Comparison of ENCODE assay signal across 10 cellular contexts in genomic region chr12:53561590-53561953, GRCh38. TPM values are rescaled to one million over a fixed set of nuclear protein-coding genes. Genes with fewer than 3 reads are reported as not detected.
A peak's percentile ranks its signal among the peaks of the same experiment; 100 is the strongest.
DNase-seq lines count a peak whose midpoint lies in the region; ATAC-seq, FAIRE-seq and TF ChIP-seq lines count a peak whose summit lies in the region.
"Had no signal": no experiment of that assay in that cellular context is flagged by ENCODE, and none has a peak within 500 bp of the region (broad histone marks: within the 10 kb centered on the region; RNA-seq: fewer than 3 reads in every experiment).

No MANE protein-coding gene starts in this region.

- no peaks in the 10 kb centered on the region for H3K36me3 Mint-ChIP-seq in WTC11

- H3K27me3 Mint-ChIP-seq in WTC11 (ENCODE audit: low read depth) = no peaks in the 10 kb centered on the region

- H3K27ac ChIP-seq in heart left ventricle = peak overlapping the region in 6 of 12 donors; percentile 33 to 52 (median 42)
- H3K27ac ChIP-seq in right atrium auricular region = peak overlapping the region in 1 of 2 donors; percentile 45
- peak overlapping the region in 1 of 2 donors; percentile 20 for H3K27ac ChIP-seq in uterus
- no peak overlapping the region for H3K27ac ChIP-seq in psoas muscle

- no peak for DNase-seq in heart left ventricle
- DNase-seq in right atrium auricular region (ENCODE audit: low spot score) = no peak
- DNase-seq in WTC11 (ENCODE audit: low spot score) = no peak
- DNase-seq in glomerular endothelial cell (ENCODE audit: extremely low read depth, low read depth, low spot score) = peak; percentile 81
- peak; percentile 74 for DNase-seq in urothelium cell line (ENCODE audit: low spot score)
- DNase-seq in uterus = no peak
- no peak for DNase-seq in NCI-H2081 (lab: John Stamatoyannopoulos, UW)
- no peak for DNase-seq in psoas muscle
- DNase-seq: right cardiac atrium had no signal

- TF ChIP-seq POLR2A in heart left ventricle (IDR thresholded peaks at IDR 0.05) = no peak
- no peak for TF ChIP-seq POLR2A in uterus (IDR thresholded peaks at IDR 0.05)

- no peak overlapping the region for H3K4me3 Mint-ChIP-seq in WTC11

- POLR2A ChIA-PET in WTC11 (lab: Charles Lee) = no interaction called here

- H3K9me3 ChIP-seq in heart left ventricle (no peaks in the 10 kb centered on the region), right atrium auricular region (no peaks in the 10 kb centered on the region), uterus (no peaks in the 10 kb centered on the region), psoas muscle (no peaks in the 10 kb centered on the region)

- intact Hi-C loops in heart left ventricle (cut with DNase I) (loop anchor here in 1 of 10 donors (10.0 kb wide), 1 partner anchor 53 kb away; no protein-coding TSS in a partner anchor), uterus (cut with DNase I; ENCODE audit: low total_unique reads) (no loop called here), psoas muscle (cut with DNase I) (no loop called here)

- TF ChIP-seq CTCF in heart left ventricle (IDR thresholded peaks at IDR 0.05) (no peak), right atrium auricular region (IDR thresholded peaks at IDR 0.05) (no peak), WTC11 (IDR thresholded peaks at IDR 0.05) (no peak), uterus (IDR thresholded peaks at IDR 0.05) (no peak), psoas muscle (IDR thresholded peaks at IDR 0.05) (no peak)

- peaks cover 0 to 9% (median 0%) of the 10 kb centered on the region in 9 donors for H3K36me3 ChIP-seq in heart left ventricle
- peaks cover 5% of the 10 kb centered on the region for H3K36me3 ChIP-seq in right atrium auricular region
- no peaks in the 10 kb centered on the region for H3K36me3 ChIP-seq in uterus
- H3K36me3 ChIP-seq in psoas muscle (ENCODE audit: insufficient read depth in 1 of 2, low read depth in 1 of 2) = no peaks in the 10 kb centered on the region

- no peak for FAIRE-seq in urothelium cell line (lab: Jason Lieb, UNC)

- peak in 3 of 4 donors; percentile 48 to 75 (median 51) for ATAC-seq in heart left ventricle
- ATAC-seq in WTC11 = no peak
- ATAC-seq in psoas muscle = no peak

- H3K27me3 ChIP-seq in heart left ventricle = no peaks in the 10 kb centered on the region
- no peaks in the 10 kb centered on the region for H3K27me3 ChIP-seq in right atrium auricular region
- H3K27me3 ChIP-seq in uterus = no peaks in the 10 kb centered on the region
- H3K27me3 ChIP-seq in psoas muscle (ENCODE audit: insufficient read depth in 3 of 3, low read length in 2 of 3) = no peaks in the 10 kb centered on the region

- H3K4me3 ChIP-seq in heart left ventricle = no peak overlapping the region
- H3K4me3 ChIP-seq in right atrium auricular region = no peak overlapping the region
- H3K4me3 ChIP-seq in uterus = no peak overlapping the region
- H3K4me3 ChIP-seq in psoas muscle = no peak overlapping the region

- peaks cover 0 to 68% (median 23%) of the 10 kb centered on the region in 12 donors for H3K4me1 ChIP-seq in heart left ventricle
- H3K4me1 ChIP-seq in right atrium auricular region = peaks cover 0 to 44% of the 10 kb centered on the region in 2 donors
- H3K4me1 ChIP-seq in uterus = peaks cover 9 to 17% of the 10 kb centered on the region in 2 donors
- H3K4me1 ChIP-seq in psoas muscle = peaks cover 20% of the 10 kb centered on the region

- no peaks in the 10 kb centered on the region for H3K9me3 Mint-ChIP-seq in WTC11

- peaks cover 3% of the 10 kb centered on the region; the same call in 1 of the 2 replicates for H3K4me1 Mint-ChIP-seq in WTC11

- 77 to 92% (median 87%) methylated on average over 1 of the region's 1 CpG for WGBS in heart left ventricle, 4 donors
- WGBS in psoas muscle, 3 donors = 80 to 89% (median 80%) methylated on average over 1 of the region's 1 CpG

- H3K27ac Mint-ChIP-seq in WTC11 = peak overlapping the region; percentile 65; the same call in 1 of the 2 replicates

- CTCF ChIA-PET in WTC11 (lab: Charles Lee) = no interaction called here

TF ChIP-seq in WTC11, 78 proteins besides CTCF, POLR2A, EP300 and RAD21:
- TF ChIP-seq ZMAT4 (CRISPR knock-in tag; IDR thresholded peaks at IDR 0.05) = no peak
- no peak for TF ChIP-seq FOXJ3 (CRISPR knock-in tag; IDR thresholded peaks at IDR 0.05; ENCODE audit: borderline replicate concordance)
- TF ChIP-seq, protein P1, sequence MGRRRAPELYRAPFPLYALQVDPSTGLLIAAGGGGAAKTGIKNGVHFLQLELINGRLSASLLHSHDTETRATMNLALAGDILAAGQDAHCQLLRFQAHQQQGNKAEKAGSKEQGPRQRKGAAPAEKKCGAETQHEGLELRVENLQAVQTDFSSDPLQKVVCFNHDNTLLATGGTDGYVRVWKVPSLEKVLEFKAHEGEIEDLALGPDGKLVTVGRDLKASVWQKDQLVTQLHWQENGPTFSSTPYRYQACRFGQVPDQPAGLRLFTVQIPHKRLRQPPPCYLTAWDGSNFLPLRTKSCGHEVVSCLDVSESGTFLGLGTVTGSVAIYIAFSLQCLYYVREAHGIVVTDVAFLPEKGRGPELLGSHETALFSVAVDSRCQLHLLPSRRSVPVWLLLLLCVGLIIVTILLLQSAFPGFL (CRISPR knock-in tag; IDR thresholded peaks at IDR 0.05; ENCODE audit: borderline replicate concordance) = no peak
- TF ChIP-seq, protein P2, sequence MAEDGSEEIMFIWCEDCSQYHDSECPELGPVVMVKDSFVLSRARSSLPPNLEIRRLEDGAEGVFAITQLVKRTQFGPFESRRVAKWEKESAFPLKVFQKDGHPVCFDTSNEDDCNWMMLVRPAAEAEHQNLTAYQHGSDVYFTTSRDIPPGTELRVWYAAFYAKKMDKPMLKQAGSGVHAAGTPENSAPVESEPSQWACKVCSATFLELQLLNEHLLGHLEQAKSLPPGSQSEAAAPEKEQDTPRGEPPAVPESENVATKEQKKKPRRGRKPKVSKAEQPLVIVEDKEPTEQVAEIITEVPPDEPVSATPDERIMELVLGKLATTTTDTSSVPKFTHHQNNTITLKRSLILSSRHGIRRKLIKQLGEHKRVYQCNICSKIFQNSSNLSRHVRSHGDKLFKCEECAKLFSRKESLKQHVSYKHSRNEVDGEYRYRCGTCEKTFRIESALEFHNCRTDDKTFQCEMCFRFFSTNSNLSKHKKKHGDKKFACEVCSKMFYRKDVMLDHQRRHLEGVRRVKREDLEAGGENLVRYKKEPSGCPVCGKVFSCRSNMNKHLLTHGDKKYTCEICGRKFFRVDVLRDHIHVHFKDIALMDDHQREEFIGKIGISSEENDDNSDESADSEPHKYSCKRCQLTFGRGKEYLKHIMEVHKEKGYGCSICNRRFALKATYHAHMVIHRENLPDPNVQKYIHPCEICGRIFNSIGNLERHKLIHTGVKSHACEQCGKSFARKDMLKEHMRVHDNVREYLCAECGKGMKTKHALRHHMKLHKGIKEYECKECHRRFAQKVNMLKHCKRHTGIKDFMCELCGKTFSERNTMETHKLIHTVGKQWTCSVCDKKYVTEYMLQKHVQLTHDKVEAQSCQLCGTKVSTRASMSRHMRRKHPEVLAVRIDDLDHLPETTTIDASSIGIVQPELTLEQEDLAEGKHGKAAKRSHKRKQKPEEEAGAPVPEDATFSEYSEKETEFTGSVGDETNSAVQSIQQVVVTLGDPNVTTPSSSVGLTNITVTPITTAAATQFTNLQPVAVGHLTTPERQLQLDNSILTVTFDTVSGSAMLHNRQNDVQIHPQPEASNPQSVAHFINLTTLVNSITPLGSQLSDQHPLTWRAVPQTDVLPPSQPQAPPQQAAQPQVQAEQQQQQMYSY (CRISPR knock-in tag; IDR thresholded peaks at IDR 0.05) = no peak
- TF ChIP-seq MXD4 (CRISPR knock-in tag; IDR thresholded peaks at IDR 0.05; ENCODE audit: borderline replicate concordance) = no peak
- TF ChIP-seq, protein P3, sequence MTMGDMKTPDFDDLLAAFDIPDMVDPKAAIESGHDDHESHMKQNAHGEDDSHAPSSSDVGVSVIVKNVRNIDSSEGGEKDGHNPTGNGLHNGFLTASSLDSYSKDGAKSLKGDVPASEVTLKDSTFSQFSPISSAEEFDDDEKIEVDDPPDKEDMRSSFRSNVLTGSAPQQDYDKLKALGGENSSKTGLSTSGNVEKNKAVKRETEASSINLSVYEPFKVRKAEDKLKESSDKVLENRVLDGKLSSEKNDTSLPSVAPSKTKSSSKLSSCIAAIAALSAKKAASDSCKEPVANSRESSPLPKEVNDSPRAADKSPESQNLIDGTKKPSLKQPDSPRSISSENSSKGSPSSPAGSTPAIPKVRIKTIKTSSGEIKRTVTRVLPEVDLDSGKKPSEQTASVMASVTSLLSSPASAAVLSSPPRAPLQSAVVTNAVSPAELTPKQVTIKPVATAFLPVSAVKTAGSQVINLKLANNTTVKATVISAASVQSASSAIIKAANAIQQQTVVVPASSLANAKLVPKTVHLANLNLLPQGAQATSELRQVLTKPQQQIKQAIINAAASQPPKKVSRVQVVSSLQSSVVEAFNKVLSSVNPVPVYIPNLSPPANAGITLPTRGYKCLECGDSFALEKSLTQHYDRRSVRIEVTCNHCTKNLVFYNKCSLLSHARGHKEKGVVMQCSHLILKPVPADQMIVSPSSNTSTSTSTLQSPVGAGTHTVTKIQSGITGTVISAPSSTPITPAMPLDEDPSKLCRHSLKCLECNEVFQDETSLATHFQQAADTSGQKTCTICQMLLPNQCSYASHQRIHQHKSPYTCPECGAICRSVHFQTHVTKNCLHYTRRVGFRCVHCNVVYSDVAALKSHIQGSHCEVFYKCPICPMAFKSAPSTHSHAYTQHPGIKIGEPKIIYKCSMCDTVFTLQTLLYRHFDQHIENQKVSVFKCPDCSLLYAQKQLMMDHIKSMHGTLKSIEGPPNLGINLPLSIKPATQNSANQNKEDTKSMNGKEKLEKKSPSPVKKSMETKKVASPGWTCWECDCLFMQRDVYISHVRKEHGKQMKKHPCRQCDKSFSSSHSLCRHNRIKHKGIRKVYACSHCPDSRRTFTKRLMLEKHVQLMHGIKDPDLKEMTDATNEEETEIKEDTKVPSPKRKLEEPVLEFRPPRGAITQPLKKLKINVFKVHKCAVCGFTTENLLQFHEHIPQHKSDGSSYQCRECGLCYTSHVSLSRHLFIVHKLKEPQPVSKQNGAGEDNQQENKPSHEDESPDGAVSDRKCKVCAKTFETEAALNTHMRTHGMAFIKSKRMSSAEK (CRISPR knock-in tag; IDR thresholded peaks at IDR 0.05; ENCODE audit: borderline replicate concordance) = no peak

RNA-seq across cellular contexts. Expression of gene NPFF, which starts 54.3 kb away (rescaled TPM):
- total RNA-seq in heart left ventricle (not detected), right atrium auricular region (not detected), WTC11 (2021) (0.57 to 0.80 TPM (median 0.59 TPM) in 3 replicates), glomerular endothelial cell (0.70 TPM in 1 of 2 replicates, not detected in the other), uterus (not detected), psoas muscle (not detected)
- polyA plus RNA-seq in heart left ventricle (not detected), psoas muscle (not detected)
- total RNA-seq: OCI-LY7, right cardiac atrium had no signal
- polyA plus RNA-seq: right cardiac atrium had no signal

Comparison
In these comparisons a context has a peak if more than half of its experiments do, and no peak if none do; other contexts are left out.
1. ATAC-seq: peak in heart left ventricle (3 of 4); none in WTC11 (single experiment) and psoas muscle (0 of 4).
2. DNase-seq: peak in glomerular endothelial cell (single experiment) and urothelium cell line (single experiment); none in heart left ventricle (0 of 5), right atrium auricular region (single experiment), WTC11 (single experiment), uterus (0 of 2), NCI-H2081 (0 of 2) and psoas muscle (0 of 2).